In genomic region chr11:66259976-66260375, GRCh38 we compare ENCODE assay signal across 27 cellular contexts. TPM values are rescaled to one million over a fixed set of nuclear protein-coding genes. Genes with fewer than 3 reads are reported as not detected.
DNase-seq lines count a peak whose midpoint lies in the region; ATAC-seq and TF ChIP-seq lines count a peak whose summit lies in the region.
"Had no signal": no experiment of that assay in that cellular context is flagged by ENCODE, and none has a peak within 500 bp of the region (broad histone marks: within the 10 kb centered on the region; RNA-seq: fewer than 3 reads in every experiment).

No MANE protein-coding gene starts in this region.

- no peak overlapping the region for H3K27ac Mint-ChIP-seq in chondrocyte (ENCODE audit: unreplicated experiment)
- peak overlapping the region; percentile 96 for H3K27ac Mint-ChIP-seq in stimulated activated effector memory CD8-positive, alpha-beta T cell treated with anti-CD3 and anti-CD28 coated beads, Interleukin-12 subunit alpha, Interleukin-12 subunit beta, amount 100 ng/mL, for 72 hours

- TF ChIP-seq CTCF in heart left ventricle (IDR thresholded peaks at IDR 0.05) (no peak), chondrocyte (IDR thresholded peaks at IDR 0.05) (no peak)

- peaks cover 0 to 17% (median 12%) of the 10 kb centered on the region in 12 donors for H3K4me1 ChIP-seq in heart left ventricle
- H3K4me1 ChIP-seq: BE2C, parathyroid adenoma had no signal

- H3K27ac ChIP-seq in heart left ventricle, result no peak overlapping the region
- H3K27ac ChIP-seq: body of pancreas, parathyroid adenoma, Peyer's patch, right atrium auricular region, spleen, upper lobe of left lung had no signal

- peak; percentile 22 for DNase-seq in Right ventricle myocardium superior
- DNase-seq in heart left ventricle, result no peak
- DNase-seq in NCI-H2171 (lab: John Stamatoyannopoulos, UW), result peak; percentile 76
- no peak for DNase-seq in chondrocyte (ENCODE audit: low spot score)
- no peak for DNase-seq in stimulated activated effector memory CD8-positive, alpha-beta T cell treated with anti-CD3 and anti-CD28 coated beads, Interleukin-12 subunit alpha, Interleukin-12 subunit beta, amount 100 ng/mL, for 72 hours (ENCODE audit: low spot score in 2 of 2)
- DNase-seq in SKM-1 treated with dmso at 0.1 percent for 144 hours (lab: John Stamatoyannopoulos, UW; ENCODE audit: unreplicated experiment), result no peak
- no peak for DNase-seq in globus pallidus (ENCODE audit: low spot score)
- DNase-seq: activated CD4-positive, alpha-beta T cell treated with anti-CD3 and anti-CD28 coated beads, Interleukin-2, amount 50 U/mL, for 48 hours; activated CD8-positive, alpha-beta memory T cell treated with anti-CD3 and anti-CD28 coated beads, Interleukin-2, amount 50 U/mL, for 4 hours; activated effector memory CD4-positive, alpha-beta T cell treated with anti-CD3 and anti-CD28 coated beads, Interleukin-2, amount 50 U/mL, for 16 hours; BE2C; body of pancreas; DMS79 treated with DMSO at 0.1 percent for 48 hours; islet precursor cell; Karpas-422; left ventricle myocardium superior; MV-4-11; naive B cell; NCI-H1436 treated with DMSO at 0.1 percent for 48 hours; NCI-H69; Peyer's patch; SIG-M5; upper lobe of left lung had no signal

- no peaks in the 10 kb centered on the region for H3K27me3 Mint-ChIP-seq in chondrocyte (ENCODE audit: low read depth)
- H3K27me3 Mint-ChIP-seq: naive B cell had no signal

- peaks cover 22% of the 10 kb centered on the region for H3K4me1 Mint-ChIP-seq in chondrocyte (ENCODE audit: low read depth)
- H3K4me1 Mint-ChIP-seq in stimulated activated effector memory CD8-positive, alpha-beta T cell treated with anti-CD3 and anti-CD28 coated beads, Interleukin-12 subunit alpha, Interleukin-12 subunit beta, amount 100 ng/mL, for 72 hours, result peaks cover 30% of the 10 kb centered on the region

- peaks cover 0 to 55% (median 29%) of the 10 kb centered on the region in 9 donors for H3K36me3 ChIP-seq in heart left ventricle

- ATAC-seq in Right ventricle myocardium superior (ENCODE audit: poor library complexity) (no peak), heart left ventricle (no peak), GM19035 (IDR thresholded peaks at IDR 0.05; ENCODE audit: unreplicated experiment) (no peak)
- no peak for ATAC-seq in stimulated activated effector memory CD8-positive, alpha-beta T cell treated with anti-CD3 and anti-CD28 coated beads, Interleukin-12 subunit alpha, Interleukin-12 subunit beta, amount 100 ng/mL, for 72 hours
- ATAC-seq: body of pancreas, left ventricle myocardium superior had no signal

- H3K9me3 Mint-ChIP-seq in chondrocyte (ENCODE audit: low read depth), result no peaks in the 10 kb centered on the region
- no peaks in the 10 kb centered on the region for H3K9me3 Mint-ChIP-seq in stimulated activated effector memory CD8-positive, alpha-beta T cell treated with anti-CD3 and anti-CD28 coated beads, Interleukin-12 subunit alpha, Interleukin-12 subunit beta, amount 100 ng/mL, for 72 hours
- H3K9me3 Mint-ChIP-seq: naive B cell had no signal

- no peak for TF ChIP-seq POLR2A in heart left ventricle (IDR thresholded peaks at IDR 0.05)

- H3K4me3 Mint-ChIP-seq in chondrocyte (ENCODE audit: unreplicated experiment), result peak overlapping the region; percentile 40
- H3K4me3 Mint-ChIP-seq in stimulated activated effector memory CD8-positive, alpha-beta T cell treated with anti-CD3 and anti-CD28 coated beads, Interleukin-12 subunit alpha, Interleukin-12 subunit beta, amount 100 ng/mL, for 72 hours, result peak overlapping the region; percentile 87

- 84 to 99% (median 97%) methylated on average over 4 of the region's 4 CpGs for WGBS in heart left ventricle, 4 donors

- no peak overlapping the region for H3K4me3 ChIP-seq in heart left ventricle
- H3K4me3 ChIP-seq: body of pancreas, Peyer's patch, right atrium auricular region, spleen, upper lobe of left lung had no signal

- H3K27me3 ChIP-seq in heart left ventricle, result peaks cover 0 to 7% (median 0%) of the 10 kb centered on the region in 9 donors
- H3K27me3 ChIP-seq: BE2C, body of pancreas, Peyer's patch, right atrium auricular region, upper lobe of left lung had no signal

- intact Hi-C loops in Right ventricle myocardium superior (cut with DNase I) (no loop called here), heart left ventricle (cut with DNase I) (loop anchor here in 5 of 10 donors (2.0 to 10.0 kb wide), 2 partner anchors 37 to 405 kb away; partner anchors contain the start of gene CFL1 (in 1 of the 5))

- H3K9me3 ChIP-seq in heart left ventricle, result no peaks in the 10 kb centered on the region
- H3K9me3 ChIP-seq: BE2C, body of pancreas, Peyer's patch, right atrium auricular region, spleen, upper lobe of left lung had no signal

- H3K36me3 Mint-ChIP-seq in chondrocyte (ENCODE audit: low read depth), result peaks cover 20% of the 10 kb centered on the region
- peaks cover 55% of the 10 kb centered on the region for H3K36me3 Mint-ChIP-seq in stimulated activated effector memory CD8-positive, alpha-beta T cell treated with anti-CD3 and anti-CD28 coated beads, Interleukin-12 subunit alpha, Interleukin-12 subunit beta, amount 100 ng/mL, for 72 hours
- H3K36me3 Mint-ChIP-seq: naive B cell had no signal

RNA-seq across cellular contexts. Expression of gene KLC2, which starts 2.5 kb away (rescaled TPM):
- total RNA-seq in Right ventricle myocardium superior (30.7 TPM), heart left ventricle (10 to 100 TPM; 24.7 to 78.5 (median 34.0) TPM), chondrocyte (44.3 to 50.8 TPM (median 47.8 TPM) in 3 replicates)
- 10 to 100 TPM; 49.9 to 65.8 TPM for polyA plus RNA-seq in heart left ventricle

RNA-seq across cellular contexts. Expression of gene RAB1B, which starts 8.5 kb away (rescaled TPM):
- total RNA-seq in Right ventricle myocardium superior (114 TPM), heart left ventricle (100 to 1,000 TPM; 111 to 149 (median 128) TPM), chondrocyte (124 to 125 TPM (median 124 TPM) in 3 replicates)
- polyA plus RNA-seq in heart left ventricle, result 100 to 1,000 TPM; 161 to 178 TPM

RNA-seq across cellular contexts. Expression of gene CNIH2, which starts 18.0 kb away (rescaled TPM):
- total RNA-seq in Right ventricle myocardium superior (not detected), heart left ventricle (under 1 TPM in 2 of 9 donors, not detected in 7; 0.25 to 0.40 TPM), chondrocyte (2.5 to 2.8 TPM (median 2.8 TPM) in 3 replicates)
- polyA plus RNA-seq in heart left ventricle, result under 1 TPM in 1 of 2 donors, not detected in 1; 0.08 TPM
- total RNA-seq: left ventricle myocardium superior, Peyer's patch, right atrium auricular region had no signal

RNA-seq across cellular contexts. Expression of gene YIF1A, which starts 29.0 kb away (rescaled TPM):
- total RNA-seq in Right ventricle myocardium superior, result 38.4 TPM
- total RNA-seq in heart left ventricle, result 10 to 100 TPM; 41.6 to 93.0 (median 65.3) TPM
- 100 to 1,000 TPM in 1 of 2 donors, 10 to 100 TPM in 1; 49.9 to 136 TPM for polyA plus RNA-seq in heart left ventricle
- 180 to 193 TPM (median 187 TPM) in 3 replicates for total RNA-seq in chondrocyte

RNA-seq across cellular contexts. Expression of gene TMEM151A, which starts 31.7 kb away (rescaled TPM):
- not detected for total RNA-seq in Right ventricle myocardium superior
- total RNA-seq in heart left ventricle, result 1 to 10 TPM in 1 of 9 donors, under 1 TPM in 3, not detected in 5; 0.09 to 7.9 (median 0.18) TPM
- polyA plus RNA-seq in heart left ventricle, result under 1 TPM; 0.08 TPM
- 2.0 to 4.7 TPM (median 4.3 TPM) in 3 replicates for total RNA-seq in chondrocyte

Comparison
In these comparisons a context has a peak if more than half of its experiments do, and no peak if none do; other contexts are left out.
1. DNase-seq: peak in Right ventricle myocardium superior (single experiment) and NCI-H2171 (single experiment); none in heart left ventricle (0 of 5), chondrocyte (single experiment), stimulated activated effector memory CD8-positive, alpha-beta T cell treated with anti-CD3 and anti-CD28 coated beads, Interleukin-12 subunit alpha, Interleukin-12 subunit beta, amount 100 ng/mL, for 72 hours (0 of 2), SKM-1 treated with dmso at 0.1 percent for 144 hours (single experiment) and globus pallidus (single experiment).